ENCODE assay signal across 14 cellular contexts in the genomic region with DNA sequence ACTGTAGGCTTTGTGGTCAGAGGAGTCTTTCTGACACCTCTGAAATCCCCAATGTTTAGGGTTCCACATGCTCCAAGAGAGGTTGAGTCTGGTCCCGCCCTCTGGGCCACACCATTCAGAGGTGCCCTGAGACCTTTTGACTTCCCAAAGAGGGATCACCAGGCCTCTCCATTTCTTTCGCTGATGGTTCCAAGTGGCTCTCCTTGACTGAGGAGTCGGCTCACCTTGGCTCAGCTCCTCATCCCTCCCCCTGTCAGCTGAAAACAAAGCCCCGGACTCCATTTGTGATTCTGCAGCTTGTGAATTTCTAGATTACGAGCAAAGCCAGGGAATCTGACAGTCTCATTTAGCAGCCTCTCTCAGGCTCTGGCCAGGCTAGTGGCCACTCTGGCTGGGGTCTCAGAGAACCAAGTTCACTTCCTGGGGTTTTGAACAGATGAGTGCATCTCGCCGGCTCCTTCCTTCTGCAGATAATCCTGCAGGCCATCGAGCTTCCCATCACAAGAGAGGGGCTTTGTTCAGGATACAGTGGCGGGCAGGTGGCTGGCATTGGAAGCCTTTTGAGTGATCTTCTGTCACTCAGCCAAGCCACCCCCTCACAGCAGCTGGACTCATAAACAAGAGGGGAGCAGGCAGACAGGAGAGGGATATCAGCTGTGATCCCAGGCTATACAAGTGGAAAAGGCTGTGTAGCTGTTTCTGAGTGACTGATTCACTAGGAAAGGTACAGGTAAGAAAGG.
DNase-seq lines count a peak whose midpoint lies in the region.
"Had no signal": no experiment of that assay in that cellular context is flagged by ENCODE, and none has a peak within 500 bp of the region (broad histone marks: within the 10 kb centered on the region; RNA-seq: fewer than 3 reads in every experiment).

No MANE protein-coding gene starts in this region.

- DNase-seq in D341Med (ENCODE audit: low spot score) (peak; percentile 54), NCI-H1105 treated with DMSO at 0.1 percent for 48 hours (lab: John Stamatoyannopoulos, UW) (peak; percentile 99), NCI-H82 (lab: John Stamatoyannopoulos, UW) (peak; percentile 86), myocyte (ENCODE audit: low read depth) (peak; percentile 57), NCI-H2227 treated with DMSO at 0.1 percent for 48 hours (lab: John Stamatoyannopoulos, UW) (no peak), KG1 (lab: John Stamatoyannopoulos, UW) (no peak), HuH-7 (ENCODE audit: low spot score) (no peak)
- no peak for DNase-seq in activated effector memory CD4-positive, alpha-beta T cell treated with anti-CD3 and anti-CD28 coated beads, Interleukin-2, amount 50 U/mL, for 16 hours
- DNase-seq: activated CD4-positive, alpha-beta T cell treated with anti-CD3 and anti-CD28 coated beads for 48 hours; dermis blood vessel endothelial cell; lower lobe of right lung; stimulated activated naive CD8-positive, alpha-beta T cell treated with anti-CD3 and anti-CD28 coated beads, Interleukin-15, amount 100 ng/mL, for 72 hours; T1000; uterus had no signal

Comparison
In these comparisons a context has a peak if more than half of its experiments do, and no peak if none do; other contexts are left out.
1. DNase-seq: peak in D341Med (single experiment), NCI-H1105 treated with DMSO at 0.1 percent for 48 hours (single experiment), NCI-H82 (single experiment) and myocyte (single experiment); none in activated effector memory CD4-positive, alpha-beta T cell treated with anti-CD3 and anti-CD28 coated beads, Interleukin-2, amount 50 U/mL, for 16 hours (single experiment), NCI-H2227 treated with DMSO at 0.1 percent for 48 hours (single experiment), KG1 (single experiment) and HuH-7 (single experiment).